37 cellular contexts compared by ENCODE assay signal in the genomic region with DNA sequence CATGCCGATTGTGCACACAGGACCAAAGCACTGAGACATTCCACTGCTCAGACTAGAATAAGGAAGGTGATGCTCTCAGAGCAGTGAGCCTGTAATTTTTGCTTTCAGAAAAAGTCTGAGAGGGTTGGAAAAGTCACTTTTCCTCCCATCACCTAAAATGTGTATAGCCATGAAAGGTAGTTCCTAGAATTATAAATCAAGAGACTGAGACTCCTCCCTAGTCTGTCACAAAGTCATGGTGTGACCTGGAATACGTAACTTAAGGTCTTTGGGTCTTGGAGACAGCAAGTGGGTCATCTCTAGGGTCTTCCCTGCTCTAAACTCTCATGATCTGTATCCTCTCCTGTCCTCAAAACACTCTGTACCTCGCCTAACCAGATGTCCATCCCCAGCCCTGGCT. TPM values are rescaled to one million over a fixed set of nuclear protein-coding genes. Genes with fewer than 3 reads are reported as not detected.
"Had no signal": no experiment of that assay in that cellular context is flagged by ENCODE, and none has a peak within 500 bp of the region (broad histone marks: within the 10 kb centered on the region; RNA-seq: fewer than 3 reads in every experiment).

No MANE protein-coding gene starts in this region.

- H3K9me3 ChIP-seq: MG63 had no signal

- H3K27me3 ChIP-seq: MG63 had no signal

- DNase-seq: Karpas-422, Kasumi-1, MG63, MM.1S, MV-4-11, NCI-H1048, NCI-H1092, NCI-H1092 treated with DMSO at 0.1 percent for 48 hours, NCI-H1105, NCI-H1105 treated with DMSO at 0.1 percent for 48 hours, NCI-H1417, NCI-H1417 treated with DMSO at 0.1 percent for 48 hours, NCI-H1436, NCI-H1436 treated with DMSO at 0.1 percent for 48 hours, NCI-H146, NCI-H1694, NCI-H1694 treated with DMSO at 0.1 percent for 48 hours, NCI-H187, NCI-H187 treated with DMSO at 0.1 percent for 48 hours, NCI-H1930, NCI-H2029, NCI-H2029 treated with DMSO at 0.1 percent for 48 hours, NCI-H2081, NCI-H2081 treated with DMSO at 0.1 percent for 48 hours, NCI-H2107, NCI-H2171, NCI-H2171 treated with DMSO at 0.1 percent for 48 hours, NCI-H2227 treated with DMSO at 0.1 percent for 48 hours, NCI-H226, NCI-H345, NCI-H446, NCI-H446 treated with DMSO at 0.1 percent for 48 hours, NCI-H510A, NCI-H510A treated with DMSO at 0.1 percent for 48 hours, NCI-H524 had no signal

- H3K36me3 ChIP-seq: MG63 had no signal

- H3K4me3 ChIP-seq: MG63 had no signal

RNA-seq across cellular contexts. Expression of a gene that starts 16.9 kb away (rescaled TPM):
- total RNA-seq: MCF 10A, NCI-H460 had no signal
